ENCODE assay signal across 11 cellular contexts in the genomic region with DNA sequence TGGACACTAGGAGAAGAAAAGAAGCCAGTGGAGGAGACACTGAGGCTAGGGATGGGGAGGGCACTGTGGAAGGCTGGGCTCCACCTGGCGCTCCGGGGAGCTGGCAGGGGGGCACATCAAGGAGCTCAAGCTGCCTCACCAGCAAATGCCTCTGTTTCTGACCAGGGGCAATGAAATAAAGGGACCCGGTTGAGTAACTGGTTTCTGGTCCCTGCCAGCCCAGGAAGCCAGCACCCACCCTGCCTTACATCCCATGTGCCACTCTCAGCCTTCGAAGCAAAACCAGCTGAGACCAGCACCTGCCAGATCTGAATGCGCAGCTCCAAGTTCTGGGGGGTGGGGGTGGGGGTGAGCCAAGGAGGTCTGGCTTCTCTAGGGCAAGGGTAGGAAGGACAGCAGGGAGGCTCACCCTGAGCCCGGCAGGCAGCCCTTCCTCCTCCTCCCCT. TPM values are rescaled to one million over a fixed set of nuclear protein-coding genes. Genes with fewer than 3 reads are reported as not detected.
DNase-seq lines count a peak whose midpoint lies in the region; TF ChIP-seq lines count a peak whose summit lies in the region.
"Had no signal": no experiment of that assay in that cellular context is flagged by ENCODE, and none has a peak within 500 bp of the region (broad histone marks: within the 10 kb centered on the region; RNA-seq: fewer than 3 reads in every experiment).

No MANE protein-coding gene starts in this region.

- H2AFZ ChIP-seq in PC-9, result 0 out of 2 replicates have a peak overlapping the region, but pooled peaks have one; percentile 55

- TF ChIP-seq CTCF in GM10266 (IDR thresholded peaks at IDR 0.05; ENCODE audit: control insufficient read depth, insufficient read depth, low read depth, missing control alignments) (no peak), PC-9 (conservative IDR thresholded peaks at IDR 0.05) (no peak), esophagus squamous epithelium (IDR thresholded peaks at IDR 0.05) (no peak), prostate gland (IDR thresholded peaks at IDR 0.05) (no peak), ovary (IDR thresholded peaks at IDR 0.05) (no peak)

- H3K9me3 ChIP-seq in PC-9 (ENCODE audit: insufficient read depth, low read depth) (no peaks in the 10 kb centered on the region), esophagus squamous epithelium (no peaks in the 10 kb centered on the region), prostate gland (no peaks in the 10 kb centered on the region), ovary (no peaks in the 10 kb centered on the region)
- H3K9me3 ChIP-seq: uterus had no signal

- H3K9me2 ChIP-seq in PC-9 (ENCODE audit: insufficient read depth), result no peaks in the 10 kb centered on the region

- peaks cover 11% of the 10 kb centered on the region; the same call in 1 of the 2 replicates for H3F3A ChIP-seq in PC-9 (ENCODE audit: insufficient read depth, low read depth)

- no peak overlapping the region for H3K27ac Mint-ChIP-seq in activated CD4-positive, alpha-beta memory T cell treated with anti-CD3 and anti-CD28 coated beads, Interleukin-2, amount 10 ng/mL, durations not matched to agents 7 days and 5 days
- H3K27ac Mint-ChIP-seq in activated T-cell treated with anti-CD3 and anti-CD28 coated beads, Interleukin-2, amount 50 U/mL, for 24 hours, result no peak overlapping the region

- peak overlapping the region; percentile 48; the same call in 1 of the 2 replicates for H3K4me3 ChIP-seq in PC-9
- peak overlapping the region in 3 of 4 donors; percentile 50 to 63 (median 50) for H3K4me3 ChIP-seq in esophagus squamous epithelium
- peak overlapping the region in 1 of 2 donors; percentile 24 for H3K4me3 ChIP-seq in prostate gland
- no peak overlapping the region for H3K4me3 ChIP-seq in ovary

- H4K20me1 ChIP-seq in PC-9 (ENCODE audit: insufficient read depth), result no peaks in the 10 kb centered on the region

- H3K4me1 Mint-ChIP-seq in activated CD4-positive, alpha-beta memory T cell treated with anti-CD3 and anti-CD28 coated beads, Interleukin-2, amount 10 ng/mL, durations not matched to agents 7 days and 5 days, result peaks cover 11% of the 10 kb centered on the region
- peaks cover 12% of the 10 kb centered on the region for H3K4me1 Mint-ChIP-seq in activated T-cell treated with anti-CD3 and anti-CD28 coated beads, Interleukin-2, amount 50 U/mL, for 24 hours (ENCODE audit: low read depth)

- H3K4me3 Mint-ChIP-seq in activated CD4-positive, alpha-beta memory T cell treated with anti-CD3 and anti-CD28 coated beads, Interleukin-2, amount 10 ng/mL, durations not matched to agents 7 days and 5 days, result no peak overlapping the region
- no peak overlapping the region for H3K4me3 Mint-ChIP-seq in activated T-cell treated with anti-CD3 and anti-CD28 coated beads, Interleukin-2, amount 50 U/mL, for 24 hours

- CTCF ChIA-PET in PC-9 (lab: Charles Lee), result interaction anchor here (1.5 to 2.3 kb wide), 2 partner anchors 28 to 35 kb away, joined by 7 to 28 read pairs; no protein-coding TSS in a partner anchor
- CTCF ChIA-PET in activated CD4-positive, alpha-beta memory T cell treated with anti-CD3 and anti-CD28 coated beads, Interleukin-2, amount 10 ng/mL, durations not matched to agents 7 days and 5 days (lab: Charles Lee), result interaction anchor here (0.7 to 2.0 kb wide), 4 partner anchors 21 to 99 kb away, joined by 3 to 10 read pairs (median 8); no protein-coding TSS in a partner anchor

- H3K79me2 ChIP-seq in PC-9 (ENCODE audit: low read depth), result no peaks in the 10 kb centered on the region

- POLR2A ChIA-PET in PC-9 (lab: Charles Lee; ENCODE audit: unreplicated experiment), result interaction anchor here (0.6 kb wide), 1 partner anchor 168 kb away, joined by 13 read pairs; no protein-coding TSS in a partner anchor
- POLR2A ChIA-PET in activated CD4-positive, alpha-beta memory T cell treated with anti-CD3 and anti-CD28 coated beads, Interleukin-2, amount 10 ng/mL, durations not matched to agents 7 days and 5 days (lab: Charles Lee), result interaction anchor here (0.8 to 1.6 kb wide), 4 partner anchors 8 to 16 kb away, joined by 3 to 6 read pairs (median 4); no protein-coding TSS in a partner anchor

- TF ChIP-seq POLR2A in esophagus squamous epithelium (IDR thresholded peaks at IDR 0.05) (no peak), prostate gland (IDR thresholded peaks at IDR 0.05) (no peak), ovary (IDR thresholded peaks at IDR 0.05) (no peak)

- TF ChIP-seq EP300 in ovary (IDR thresholded peaks at IDR 0.05), result no peak

- H3K27me3 ChIP-seq in PC-9 (ENCODE audit: insufficient read depth, low read depth), result no peaks in the 10 kb centered on the region
- H3K27me3 ChIP-seq in esophagus squamous epithelium, result peaks cover 0 to 21% (median 0%) of the 10 kb centered on the region in 4 donors
- no peaks in the 10 kb centered on the region for H3K27me3 ChIP-seq in prostate gland (replicated peaks; ENCODE audit: insufficient read depth)
- no peaks in the 10 kb centered on the region for H3K27me3 ChIP-seq in ovary
- H3K27me3 ChIP-seq: uterus had no signal

- intact Hi-C loops in PC-9 (cut with micrococcal nuclease; ENCODE audit: unreplicated experiment), result loop anchor here (2.0 kb wide), 1 partner anchor 28 kb away; no protein-coding TSS in a partner anchor
- intact Hi-C loops in esophagus squamous epithelium (cut with DNase I), result no loop called here
- intact Hi-C loops in prostate gland (cut with DNase I), result no loop called here
- intact Hi-C loops in ovary (cut with DNase I), result no loop called here

- peaks cover 21% of the 10 kb centered on the region for H3K27me3 Mint-ChIP-seq in activated CD4-positive, alpha-beta memory T cell treated with anti-CD3 and anti-CD28 coated beads, Interleukin-2, amount 10 ng/mL, durations not matched to agents 7 days and 5 days
- peaks cover 32% of the 10 kb centered on the region for H3K27me3 Mint-ChIP-seq in activated T-cell treated with anti-CD3 and anti-CD28 coated beads, Interleukin-2, amount 50 U/mL, for 24 hours

- BruUV-seq in PC-9 (replicated peaks; lab: Mats Ljungman, UMichigan), result no TSS peak

- H3K4me1 ChIP-seq in PC-9 (replicated peaks; ENCODE audit: insufficient read depth), result peaks cover 53% of the 10 kb centered on the region
- peaks cover 42 to 78% (median 51%) of the 10 kb centered on the region in 3 donors for H3K4me1 ChIP-seq in esophagus squamous epithelium
- H3K4me1 ChIP-seq in prostate gland (replicated peaks), result no peaks in the 10 kb centered on the region
- H3K4me1 ChIP-seq in ovary (ENCODE audit: insufficient read depth), result no peaks in the 10 kb centered on the region
- H3K4me1 ChIP-seq: uterus had no signal

- peak; percentile 45 for DNase-seq in GM10266 (ENCODE audit: extremely low spot score)
- DNase-seq in PC-9, result no peak
- DNase-seq in esophagus squamous epithelium (lab: John Stamatoyannopoulos, UW), result no peak
- no peak for DNase-seq in prostate gland (ENCODE audit: low spot score)
- no peak for DNase-seq in NCI-H446 treated with DMSO at 0.1 percent for 48 hours (lab: John Stamatoyannopoulos, UW)
- DNase-seq in activated CD4-positive, alpha-beta memory T cell treated with anti-CD3 and anti-CD28 coated beads, Interleukin-2, amount 10 ng/mL, durations not matched to agents 7 days and 5 days, result no peak
- no peak for DNase-seq in ovary
- no peak for DNase-seq in activated T-cell treated with anti-CD3 and anti-CD28 coated beads, Interleukin-2, amount 50 U/mL, for 24 hours
- DNase-seq: SIG-M5 had no signal

- no peaks in the 10 kb centered on the region for H3K36me3 Mint-ChIP-seq in activated CD4-positive, alpha-beta memory T cell treated with anti-CD3 and anti-CD28 coated beads, Interleukin-2, amount 10 ng/mL, durations not matched to agents 7 days and 5 days (ENCODE audit: low read depth)
- H3K36me3 Mint-ChIP-seq in activated T-cell treated with anti-CD3 and anti-CD28 coated beads, Interleukin-2, amount 50 U/mL, for 24 hours (ENCODE audit: low read depth), result no peaks in the 10 kb centered on the region

- 0 out of 2 replicates have a peak overlapping the region, but pooled peaks have one; percentile 19 for H3K27ac ChIP-seq in PC-9
- H3K27ac ChIP-seq in esophagus squamous epithelium, result peak overlapping the region; percentile 82 to 94 (median 86)
- H3K27ac ChIP-seq in prostate gland, result peak overlapping the region; percentile 23 to 32
- no peak overlapping the region for H3K27ac ChIP-seq in ovary
- H3K27ac ChIP-seq: uterus had no signal

- peak overlapping the region; percentile 88 for H3K4me2 ChIP-seq in PC-9

- H3K36me3 ChIP-seq in PC-9 (ENCODE audit: low read depth), result no peaks in the 10 kb centered on the region
- H3K36me3 ChIP-seq in esophagus squamous epithelium, result no peaks in the 10 kb centered on the region
- H3K36me3 ChIP-seq in prostate gland, result no peaks in the 10 kb centered on the region
- no peaks in the 10 kb centered on the region for H3K36me3 ChIP-seq in ovary
- H3K36me3 ChIP-seq: uterus had no signal

- 26 to 51% methylated on average over 3 to 5 of the region's 6 CpGs for WGBS in esophagus squamous epithelium, 2 donors
- 34% methylated on average over 6 of the region's 6 CpGs for WGBS in prostate gland
- WGBS in ovary, 3 donors, result 21 to 26% (median 21%) methylated on average over 6 of the region's 6 CpGs

- H3K9me3 Mint-ChIP-seq in activated CD4-positive, alpha-beta memory T cell treated with anti-CD3 and anti-CD28 coated beads, Interleukin-2, amount 10 ng/mL, durations not matched to agents 7 days and 5 days, result no peaks in the 10 kb centered on the region
- H3K9me3 Mint-ChIP-seq in activated T-cell treated with anti-CD3 and anti-CD28 coated beads, Interleukin-2, amount 50 U/mL, for 24 hours, result no peaks in the 10 kb centered on the region

RNA-seq across cellular contexts. Expression of gene PAK6, which starts 0.4 kb away (rescaled TPM):
- total RNA-seq in PC-9 (2021) (10.7 and 11.7 TPM in 2 replicates), esophagus squamous epithelium (10 to 100 TPM; 31.5 to 53.5 (median 37.2) TPM), prostate gland (100 to 1,000 TPM in 1 of 2 donors, 10 to 100 TPM in 1; 13.8 to 190 TPM), ovary (1 to 10 TPM in 6 of 7 donors, under 1 TPM in 1; 0.36 to 6.7 (median 1.6) TPM)
- under 1 TPM; 0.20 to 0.65 TPM for total RNA-seq in activated CD4-positive, alpha-beta memory T cell treated with anti-CD3 and anti-CD28 coated beads, Interleukin-2, amount 10 ng/mL, durations not matched to agents 7 days and 5 days
- under 1 TPM; 0.47 to 0.52 TPM for polyA plus RNA-seq in ovary

RNA-seq across cellular contexts. Expression of gene ANKRD63, which starts 44.4 kb away (rescaled TPM):
- total RNA-seq in PC-9 (2021) (not detected in 2 replicates), esophagus squamous epithelium (not detected), prostate gland (1 to 10 TPM in 1 of 2 donors, not detected in 1; 2.7 TPM), ovary (under 1 TPM in 1 of 7 donors, not detected in 6; 0.27 TPM)
- not detected for total RNA-seq in activated CD4-positive, alpha-beta memory T cell treated with anti-CD3 and anti-CD28 coated beads, Interleukin-2, amount 10 ng/mL, durations not matched to agents 7 days and 5 days
- not detected for polyA plus RNA-seq in ovary
- total RNA-seq: myocyte had no signal

Comparison
In these comparisons a context has a peak if more than half of its experiments do, and no peak if none do; other contexts are left out.
1. H3K27ac ChIP-seq: peak in PC-9 (single experiment), esophagus squamous epithelium (4 of 4) and prostate gland (2 of 2); none in ovary (0 of 2).